ENCODE assay signal across 1 cellular context in the genomic region with DNA sequence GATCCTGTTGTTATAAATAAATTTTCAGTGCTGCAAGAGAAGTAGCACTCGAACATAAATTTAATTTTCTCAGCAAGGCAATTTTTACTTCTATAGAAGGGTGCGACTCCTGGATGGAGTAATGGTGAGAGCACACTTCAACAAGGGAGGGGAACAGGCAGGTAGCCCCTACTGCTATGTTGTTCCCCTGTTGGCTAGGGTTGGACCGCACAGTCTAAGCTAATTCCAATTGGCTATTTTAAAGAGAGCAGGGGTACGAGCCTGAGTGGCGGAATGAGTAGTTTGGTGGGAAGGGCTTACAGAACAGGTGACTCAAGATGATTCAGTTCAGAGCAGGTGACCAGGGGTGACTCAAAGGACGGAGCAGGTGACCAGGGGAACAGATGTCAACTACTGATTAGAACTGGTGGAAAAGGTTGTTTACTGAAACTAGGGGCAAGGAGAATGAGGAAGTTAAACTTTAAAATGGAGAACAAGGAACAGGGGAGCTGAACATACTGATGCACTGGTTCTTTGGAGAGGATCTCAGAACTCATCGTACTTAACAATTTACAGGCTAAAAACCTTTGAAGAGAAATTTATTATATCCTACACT.
TF ChIP-seq lines count a peak whose summit lies in the region.
"Not testable (repeated sequence)": the region's sequence is repeated elsewhere in the genome, so short reads cannot be mapped to it uniquely, and the experiment has no call there.

No MANE protein-coding gene starts in this region.

TF ChIP-seq in K562, 482 proteins besides CTCF, POLR2A, EP300 and RAD21 (continued from another document and continues in another):
- TF ChIP-seq USF1 (CRISPR knock-in tag; IDR thresholded peaks at IDR 0.05) = peak; percentile 92
- peak in 1 of 2 experiments; percentile 85; a peak in 2 of 4 replicates for TF ChIP-seq HDAC1 (IDR thresholded peaks at IDR 0.05)
- 0 out of 2 replicates have a peak, but pooled peaks have one; percentile 45 for TF ChIP-seq MYNN (IDR thresholded peaks at IDR 0.05)
- not testable (repeated sequence) for TF ChIP-seq MYNN (CRISPR knock-in tag; IDR thresholded peaks at IDR 0.05); TOE1 (CRISPR knock-in tag; IDR thresholded peaks at IDR 0.05; ENCODE audit: borderline replicate concordance, low read depth)
- peak; percentile 97 for TF ChIP-seq FOXJ2 (tag; IDR thresholded peaks at IDR 0.05)
- peak; percentile 96 for TF ChIP-seq JUND (IDR thresholded peaks at IDR 0.05; ENCODE audit: borderline replicate concordance, low read depth, low read length)
- peak; percentile 95; the same call in 2 of the 3 replicates for TF ChIP-seq JUND (tag; IDR thresholded peaks at IDR 0.05; ENCODE audit: borderline replicate concordance, low read depth, low read length)
- TF ChIP-seq, protein P1, sequence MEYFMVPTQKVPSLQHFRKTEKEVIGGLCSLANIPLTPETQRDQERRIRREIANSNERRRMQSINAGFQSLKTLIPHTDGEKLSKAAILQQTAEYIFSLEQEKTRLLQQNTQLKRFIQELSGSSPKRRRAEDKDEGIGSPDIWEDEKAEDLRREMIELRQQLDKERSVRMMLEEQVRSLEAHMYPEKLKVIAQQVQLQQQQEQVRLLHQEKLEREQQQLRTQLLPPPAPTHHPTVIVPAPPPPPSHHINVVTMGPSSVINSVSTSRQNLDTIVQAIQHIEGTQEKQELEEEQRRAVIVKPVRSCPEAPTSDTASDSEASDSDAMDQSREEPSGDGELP (CRISPR knock-in tag; IDR thresholded peaks at IDR 0.05; ENCODE audit: borderline replicate concordance) = peak; percentile 70
- peak; percentile 94 for TF ChIP-seq TOE1 (IDR thresholded peaks at IDR 0.05; ENCODE audit: borderline replicate concordance)
- TF ChIP-seq, protein P2, sequence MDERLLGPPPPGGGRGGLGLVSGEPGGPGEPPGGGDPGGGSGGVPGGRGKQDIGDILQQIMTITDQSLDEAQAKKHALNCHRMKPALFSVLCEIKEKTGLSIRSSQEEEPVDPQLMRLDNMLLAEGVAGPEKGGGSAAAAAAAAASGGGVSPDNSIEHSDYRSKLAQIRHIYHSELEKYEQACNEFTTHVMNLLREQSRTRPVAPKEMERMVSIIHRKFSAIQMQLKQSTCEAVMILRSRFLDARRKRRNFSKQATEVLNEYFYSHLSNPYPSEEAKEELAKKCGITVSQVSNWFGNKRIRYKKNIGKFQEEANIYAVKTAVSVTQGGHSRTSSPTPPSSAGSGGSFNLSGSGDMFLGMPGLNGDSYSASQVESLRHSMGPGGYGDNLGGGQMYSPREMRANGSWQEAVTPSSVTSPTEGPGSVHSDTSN (CRISPR knock-in tag; IDR thresholded peaks at IDR 0.05; ENCODE audit: low read depth) = not testable (repeated sequence)
- TF ChIP-seq, protein P2 (tag; conservative IDR thresholded peaks at IDR 0.05; ENCODE audit: low read depth) = 0 out of 2 replicates have a peak, but pooled peaks have one; percentile 31
- peak; percentile 56; the same call in 1 of the 2 replicates for TF ChIP-seq PML (IDR thresholded peaks at IDR 0.05; ENCODE audit: low read length)
- TF ChIP-seq ELF4 (CRISPR knock-in tag; IDR thresholded peaks at IDR 0.05) = peak; percentile 83; the same call in 1 of the 2 replicates
- peak; percentile 99 for TF ChIP-seq TRIM28 (IDR thresholded peaks at IDR 0.05)
- TF ChIP-seq C11orf30 (IDR thresholded peaks at IDR 0.05; ENCODE audit: low read depth) = 0 out of 2 replicates have a peak, but pooled peaks have one; percentile 14
- TF ChIP-seq HSF4 (CRISPR knock-in tag; IDR thresholded peaks at IDR 0.05; ENCODE audit: borderline replicate concordance) = peak; percentile 73
- TF ChIP-seq ZNF644 (tag; IDR thresholded peaks at IDR 0.05; ENCODE audit: low read depth) = peak; percentile 36
- TF ChIP-seq PHB2 (IDR thresholded peaks at IDR 0.05; ENCODE audit: low read depth) = peak; percentile 76; the same call in 1 of the 2 replicates
- TF ChIP-seq, protein P3, sequence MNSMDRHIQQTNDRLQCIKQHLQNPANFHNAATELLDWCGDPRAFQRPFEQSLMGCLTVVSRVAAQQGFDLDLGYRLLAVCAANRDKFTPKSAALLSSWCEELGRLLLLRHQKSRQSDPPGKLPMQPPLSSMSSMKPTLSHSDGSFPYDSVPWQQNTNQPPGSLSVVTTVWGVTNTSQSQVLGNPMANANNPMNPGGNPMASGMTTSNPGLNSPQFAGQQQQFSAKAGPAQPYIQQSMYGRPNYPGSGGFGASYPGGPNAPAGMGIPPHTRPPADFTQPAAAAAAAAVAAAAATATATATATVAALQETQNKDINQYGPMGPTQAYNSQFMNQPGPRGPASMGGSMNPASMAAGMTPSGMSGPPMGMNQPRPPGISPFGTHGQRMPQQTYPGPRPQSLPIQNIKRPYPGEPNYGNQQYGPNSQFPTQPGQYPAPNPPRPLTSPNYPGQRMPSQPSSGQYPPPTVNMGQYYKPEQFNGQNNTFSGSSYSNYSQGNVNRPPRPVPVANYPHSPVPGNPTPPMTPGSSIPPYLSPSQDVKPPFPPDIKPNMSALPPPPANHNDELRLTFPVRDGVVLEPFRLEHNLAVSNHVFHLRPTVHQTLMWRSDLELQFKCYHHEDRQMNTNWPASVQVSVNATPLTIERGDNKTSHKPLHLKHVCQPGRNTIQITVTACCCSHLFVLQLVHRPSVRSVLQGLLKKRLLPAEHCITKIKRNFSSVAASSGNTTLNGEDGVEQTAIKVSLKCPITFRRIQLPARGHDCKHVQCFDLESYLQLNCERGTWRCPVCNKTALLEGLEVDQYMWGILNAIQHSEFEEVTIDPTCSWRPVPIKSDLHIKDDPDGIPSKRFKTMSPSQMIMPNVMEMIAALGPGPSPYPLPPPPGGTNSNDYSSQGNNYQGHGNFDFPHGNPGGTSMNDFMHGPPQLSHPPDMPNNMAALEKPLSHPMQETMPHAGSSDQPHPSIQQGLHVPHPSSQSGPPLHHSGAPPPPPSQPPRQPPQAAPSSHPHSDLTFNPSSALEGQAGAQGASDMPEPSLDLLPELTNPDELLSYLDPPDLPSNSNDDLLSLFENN (IDR thresholded peaks at IDR 0.05; ENCODE audit: low read depth in 2 of 2, low read length in 2 of 2) = peak in 1 of 2 experiments; percentile 47; a peak in 1 of 4 replicates
- 0 out of 4 replicates have a peak, but pooled peaks of 1 of the 2 experiments have one; percentile 27 for TF ChIP-seq NONO (IDR thresholded peaks at IDR 0.05; ENCODE audit: low read depth in 2 of 2, low read length in 1 of 2)
- TF ChIP-seq LEF1 (IDR thresholded peaks at IDR 0.05) = peak; percentile 94
- peak; percentile 94 for TF ChIP-seq DPF2 (IDR thresholded peaks at IDR 0.05)
- peak; percentile 90 for TF ChIP-seq MTA2 (IDR thresholded peaks at IDR 0.05; ENCODE audit: low read depth)
- TF ChIP-seq MAZ (CRISPR knock-in tag; conservative IDR thresholded peaks at IDR 0.05 in 1 of 2, IDR thresholded peaks at IDR 0.05 in 1 of 2) = peak in 1 of 2 experiments; percentile 13; a peak in 1 of 4 replicates
- TF ChIP-seq LCOR (CRISPR knock-in tag; IDR thresholded peaks at IDR 0.05) = peak; percentile 82; the same call in 1 of the 2 replicates
- peak; percentile 33; the same call in 1 of the 2 replicates for TF ChIP-seq SMAD4 (CRISPR knock-in tag; conservative IDR thresholded peaks at IDR 0.05)
- TF ChIP-seq TAF9B (IDR thresholded peaks at IDR 0.05; ENCODE audit: partially characterized antibody) = peak; percentile 82
- peak; percentile 30 for TF ChIP-seq PRDM10 (IDR thresholded peaks at IDR 0.05; ENCODE audit: partially characterized antibody)
- peak; percentile 82 for TF ChIP-seq GATA2 (CRISPR knock-in tag; IDR thresholded peaks at IDR 0.05)
- TF ChIP-seq ZNF431 (CRISPR knock-in tag; IDR thresholded peaks at IDR 0.05) = 0 out of 2 replicates have a peak, but pooled peaks have one; percentile 54
- TF ChIP-seq NCOR1 (IDR thresholded peaks at IDR 0.05) = peak; percentile 80
- TF ChIP-seq ZNF561 (CRISPR knock-in tag; conservative IDR thresholded peaks at IDR 0.05) = peak; percentile 93
- peak; percentile 39; the same call in 1 of the 2 replicates for TF ChIP-seq STAT5A (IDR thresholded peaks at IDR 0.05; ENCODE audit: borderline replicate concordance, low read length)
- peak; percentile 65; the same call in 1 of the 2 replicates for TF ChIP-seq STAT6 (CRISPR knock-in tag; IDR thresholded peaks at IDR 0.05)
- TF ChIP-seq ZNF592 (IDR thresholded peaks at IDR 0.05) = peak; percentile 5; the same call in 1 of the 2 replicates
- peak; percentile 90; the same call in 1 of the 2 replicates for TF ChIP-seq RHOXF2B (CRISPR knock-in tag; conservative IDR thresholded peaks at IDR 0.05)
- TF ChIP-seq ZNF197 (CRISPR knock-in tag; IDR thresholded peaks at IDR 0.05; ENCODE audit: low read depth) = peak; percentile 54; the same call in 1 of the 2 replicates
- TF ChIP-seq RBM22 (IDR thresholded peaks at IDR 0.05; ENCODE audit: low read depth, low read length, poor library complexity, severe bottlenecking) = peak; percentile 46
- TF ChIP-seq EHMT2 (IDR thresholded peaks at IDR 0.05) = peak; percentile 81
- 0 out of 2 replicates have a peak, but pooled peaks have one; percentile 52 for TF ChIP-seq ZBTB17 (CRISPR knock-in tag; IDR thresholded peaks at IDR 0.05)
